ENCODE assay signal across 8 cellular contexts in the genomic region with DNA sequence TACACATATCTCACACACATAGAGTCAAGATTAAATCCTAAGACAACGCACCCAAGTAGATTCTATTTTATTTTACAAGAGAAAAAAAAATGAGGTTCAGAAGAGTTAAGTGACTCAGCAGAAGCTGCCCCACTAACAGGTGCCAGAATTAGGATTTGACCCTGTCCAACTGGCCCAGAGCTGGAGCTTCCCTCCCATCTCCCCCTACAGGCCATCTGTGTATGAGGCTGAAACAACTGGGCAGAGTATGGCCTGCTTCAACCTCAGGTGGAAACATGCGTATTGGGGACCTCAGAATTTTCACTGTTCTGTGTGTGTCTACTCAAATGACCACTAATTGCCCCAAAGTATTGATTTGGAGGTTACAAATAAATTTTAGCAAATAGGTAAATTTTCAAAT. TPM values are rescaled to one million over a fixed set of nuclear protein-coding genes. Genes with fewer than 3 reads are reported as not detected.
DNase-seq lines count a peak whose midpoint lies in the region; ATAC-seq and TF ChIP-seq lines count a peak whose summit lies in the region.
"Had no signal": no experiment of that assay in that cellular context is flagged by ENCODE, and none has a peak within 500 bp of the region (broad histone marks: within the 10 kb centered on the region; RNA-seq: fewer than 3 reads in every experiment).

No MANE protein-coding gene starts in this region.

- H3K9me3 Mint-ChIP-seq in progenitor cell of endocrine pancreas (ENCODE audit: low read depth), result no peaks in the 10 kb centered on the region

- DNase-seq in NB4 (ENCODE audit: low read depth) (peak; percentile 35), epithelial cell of esophagus (ENCODE audit: low read depth) (peak; percentile 16), progenitor cell of endocrine pancreas (ENCODE audit: low spot score, unreplicated experiment) (no peak), omental fat pad (ENCODE audit: low spot score) (no peak), DMS153 (lab: John Stamatoyannopoulos, UW) (no peak)
- DNase-seq: substantia nigra had no signal

- no peak for TF ChIP-seq POLR2A in NB4 (IDR thresholded peaks at IDR 0.05; ENCODE audit: extremely low read depth, insufficient read length)

- H3K4me3 ChIP-seq in NB4 (ENCODE audit: low read depth, low read length) (no peak overlapping the region), epithelial cell of esophagus (ENCODE audit: low read length) (no peak overlapping the region)

- no peak overlapping the region for H3K4me3 Mint-ChIP-seq in progenitor cell of endocrine pancreas (ENCODE audit: low read depth)

- H3K27me3 Mint-ChIP-seq in progenitor cell of endocrine pancreas, result no peaks in the 10 kb centered on the region

- TF ChIP-seq CTCF in GM12872 (IDR thresholded peaks at IDR 0.05; ENCODE audit: insufficient read depth, low read depth, low read length), result peak; percentile 58
- peak; percentile 58 for TF ChIP-seq CTCF in NB4 (IDR thresholded peaks at IDR 0.05; ENCODE audit: low read depth, low read length)
- peak; percentile 43 for TF ChIP-seq CTCF in epithelial cell of esophagus (IDR thresholded peaks at IDR 0.05; ENCODE audit: insufficient read depth, low read depth, low read length, missing control alignments)
- TF ChIP-seq CTCF in progenitor cell of endocrine pancreas (IDR thresholded peaks at IDR 0.05; ENCODE audit: unreplicated experiment), result peak; percentile 58
- TF ChIP-seq CTCF in omental fat pad (IDR thresholded peaks at IDR 0.05), result no peak

- no peaks in the 10 kb centered on the region for H3K36me3 Mint-ChIP-seq in progenitor cell of endocrine pancreas (ENCODE audit: insufficient read depth)

- H3K27ac Mint-ChIP-seq in progenitor cell of endocrine pancreas, result no peak overlapping the region

- ATAC-seq in omental fat pad (ENCODE audit: low FRiP score), result no peak
- ATAC-seq in GM18870 (IDR thresholded peaks at IDR 0.05; ENCODE audit: unreplicated experiment), result no peak

- H3K4me1 Mint-ChIP-seq in progenitor cell of endocrine pancreas (ENCODE audit: low read depth), result no peaks in the 10 kb centered on the region

RNA-seq across cellular contexts. Expression of gene PSMG1, which starts 29.9 kb away (rescaled TPM):
- total RNA-seq in progenitor cell of endocrine pancreas, result 35.0 and 39.7 TPM in 2 replicates
- total RNA-seq in omental fat pad, result 10 to 100 TPM; 17.5 to 42.0 (median 26.4) TPM

Comparison
In these comparisons a context has a peak if more than half of its experiments do, and no peak if none do; other contexts are left out.
1. CTCF ChIP-seq: peak in GM12872 (single experiment), NB4 (single experiment), epithelial cell of esophagus (single experiment) and progenitor cell of endocrine pancreas (single experiment); none in omental fat pad (0 of 3).
2. DNase-seq: peak in NB4 (single experiment) and epithelial cell of esophagus (single experiment); none in progenitor cell of endocrine pancreas (single experiment), omental fat pad (single experiment) and DMS153 (single experiment).